10 cellular contexts compared by ENCODE assay signal in the genomic region with DNA sequence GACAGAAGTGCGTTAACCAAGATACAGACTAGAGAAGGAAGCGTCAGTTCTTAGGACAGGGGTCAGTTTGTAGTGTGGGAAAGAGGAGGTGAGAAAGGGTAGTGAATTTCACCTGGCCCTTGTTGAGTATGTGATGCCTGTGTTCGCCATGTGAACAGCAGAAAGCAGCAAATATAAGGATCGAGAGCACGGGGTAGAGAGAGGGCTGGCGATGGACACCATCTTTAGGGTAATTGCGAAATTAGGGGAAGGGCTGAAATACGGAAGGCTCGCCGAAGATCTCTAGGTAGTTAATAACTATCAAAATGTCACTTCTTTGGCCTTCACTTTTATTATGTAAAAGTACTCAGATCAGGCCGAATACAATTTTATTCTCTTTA. TPM values are rescaled to one million over a fixed set of nuclear protein-coding genes. Genes with fewer than 3 reads are reported as not detected.
A peak's percentile ranks its signal among the peaks of the same experiment; 100 is the strongest.
DNase-seq lines count a peak whose midpoint lies in the region; ATAC-seq and TF ChIP-seq lines count a peak whose summit lies in the region.
"Had no signal": no experiment of that assay in that cellular context is flagged by ENCODE, and none has a peak within 500 bp of the region (broad histone marks: within the 10 kb centered on the region; RNA-seq: fewer than 3 reads in every experiment).

No MANE protein-coding gene starts in this region.

- H3K27ac ChIP-seq in heart right ventricle: no peak overlapping the region
- H3K27ac ChIP-seq in mucosa of rectum (ENCODE audit: low read depth in 2 of 2, low read length in 2 of 2): peak overlapping the region; percentile 80 to 88
- H3K27ac ChIP-seq in urinary bladder (ENCODE audit: low read depth): no peak overlapping the region

- TF ChIP-seq CTCF in heart right ventricle (IDR thresholded peaks at IDR 0.05): no peak
- TF ChIP-seq CTCF in brain (conservative IDR thresholded peaks at IDR 0.05): no peak
- no peak for TF ChIP-seq CTCF in foreskin fibroblast (IDR thresholded peaks at IDR 0.05; ENCODE audit: low read depth, low read length)
- TF ChIP-seq CTCF in omental fat pad (IDR thresholded peaks at IDR 0.05): no peak

- DNase-seq in heart right ventricle: no peak
- no peak for DNase-seq in left cardiac atrium
- DNase-seq in foreskin fibroblast: no peak
- no peak for DNase-seq in stimulated activated CD4-positive, alpha-beta T cell treated with anti-CD3 and anti-CD28 coated beads, Interleukin-15, amount 100 ng/mL, for 24 hours
- DNase-seq in omental fat pad (ENCODE audit: low spot score): no peak
- DNase-seq: NCI-H187 treated with DMSO at 0.1 percent for 48 hours had no signal

- H3K36me3 ChIP-seq in heart right ventricle: no peaks in the 10 kb centered on the region
- H3K36me3 ChIP-seq in mucosa of rectum (ENCODE audit: control insufficient read depth in 2 of 2, insufficient read depth in 2 of 2, low read length in 2 of 2): no peaks in the 10 kb centered on the region
- H3K36me3 ChIP-seq in urinary bladder (ENCODE audit: insufficient read depth): no peaks in the 10 kb centered on the region
- H3K36me3 ChIP-seq: BE2C had no signal

- H3K9me3 ChIP-seq in heart right ventricle: no peaks in the 10 kb centered on the region
- H3K9me3 ChIP-seq in mucosa of rectum (ENCODE audit: control insufficient read depth in 2 of 2, low read length in 2 of 2): no peaks in the 10 kb centered on the region
- H3K9me3 ChIP-seq: BE2C had no signal

- H3K4me1 ChIP-seq in heart right ventricle (peaks cover 4 to 31% (median 17%) of the 10 kb centered on the region in 9 donors), mucosa of rectum (ENCODE audit: control insufficient read depth in 2 of 2, insufficient read depth in 2 of 2, low read length in 2 of 2) (peaks cover 13 to 15% of the 10 kb centered on the region in 2 donors), urinary bladder (ENCODE audit: insufficient read depth) (no peaks in the 10 kb centered on the region)
- H3K4me1 ChIP-seq: BE2C had no signal

- H3K27me3 ChIP-seq in heart right ventricle: peaks cover 0 to 64% (median 32%) of the 10 kb centered on the region in 7 donors
- peaks cover 0 to 2% of the 10 kb centered on the region in 2 donors for H3K27me3 ChIP-seq in mucosa of rectum (ENCODE audit: control insufficient read depth in 2 of 2, insufficient read depth in 2 of 2, low read length in 2 of 2)
- H3K27me3 ChIP-seq: BE2C had no signal

- peaks cover 60% of the 10 kb centered on the region for H3K4me1 Mint-ChIP-seq in brain

- peak overlapping the region in 2 of 5 experiments; percentile 41 to 45 for H3K4me3 Mint-ChIP-seq in brain

- ATAC-seq in heart right ventricle (no peak), left cardiac atrium (no peak), omental fat pad (ENCODE audit: low FRiP score) (no peak)

- H3K36me3 Mint-ChIP-seq in brain: no peaks in the 10 kb centered on the region

- WGBS in heart right ventricle, 2 donors: 66 to 76% methylated on average over 11 of the region's 11 CpGs
- WGBS in urinary bladder: 80% methylated on average over 11 of the region's 11 CpGs

- H3K9me3 Mint-ChIP-seq in brain: peaks cover 5 to 30% (median 10%) of the 10 kb centered on the region in 5 experiments

- peak overlapping the region in 1 of 2 donors; percentile 81 for H3K9ac ChIP-seq in mucosa of rectum (ENCODE audit: low read depth in 1 of 2, low read length in 2 of 2)

- peak overlapping the region in 3 of 5 experiments; percentile 19 to 63 (median 41) for H3K27ac Mint-ChIP-seq in brain

- peaks cover 9% of the 10 kb centered on the region for H3K27me3 Mint-ChIP-seq in brain

- intact Hi-C loops in heart right ventricle (cut with DNase I): loop anchor here in 7 of 10 donors (1.0 to 10.0 kb wide), 6 partner anchors 61 to 239 kb away; no protein-coding TSS in a partner anchor
- intact Hi-C loops in left cardiac atrium (cut with DNase I): loop anchor here in 1 of 2 donors (5.0 kb wide), 1 partner anchor 237 kb away; no protein-coding TSS in a partner anchor

- H3K4me3 ChIP-seq in heart right ventricle: peak overlapping the region in 9 of 10 donors; percentile 30 to 62 (median 54)
- peak overlapping the region; percentile 75 to 81 for H3K4me3 ChIP-seq in mucosa of rectum (ENCODE audit: low read length in 2 of 2)
- peak overlapping the region; percentile 20 for H3K4me3 ChIP-seq in urinary bladder (ENCODE audit: low read depth, low read length)
- H3K4me3 ChIP-seq in foreskin fibroblast (ENCODE audit: low read depth in 1 of 2, low read length in 2 of 2): no peak overlapping the region

RNA-seq across cellular contexts. Expression of a gene that starts 6.2 kb away (rescaled TPM):
- total RNA-seq in heart right ventricle: 10 to 100 TPM in 2 of 10 donors, 1 to 10 TPM in 8; 1.5 to 26.2 (median 5.9) TPM
- polyA plus RNA-seq in heart right ventricle: 1 to 10 TPM; 4.4 to 4.5 TPM
- 10 to 100 TPM; 68.0 to 96.5 TPM for total RNA-seq in left cardiac atrium
- polyA plus RNA-seq in brain (ENCODE audit: insufficient read depth, low read depth, low replicate concordance): 290 TPM
- total RNA-seq in urinary bladder: 259 TPM
- polyA plus RNA-seq in urinary bladder: 6.7 TPM
- total RNA-seq in omental fat pad: 100 to 1,000 TPM in 3 of 4 donors, 10 to 100 TPM in 1; 64.0 to 953 (median 201) TPM

RNA-seq across cellular contexts. Expression of a gene that starts 44.9 kb away (rescaled TPM):
- total RNA-seq in heart right ventricle: 1 to 10 TPM; 3.1 to 6.3 (median 4.7) TPM
- polyA plus RNA-seq in heart right ventricle: 1 to 10 TPM; 2.2 to 5.4 TPM
- 1 to 10 TPM; 6.2 to 7.0 TPM for total RNA-seq in left cardiac atrium
- polyA plus RNA-seq in brain (ENCODE audit: insufficient read depth, low read depth, low replicate concordance): 86.1 TPM
- 12.3 TPM for total RNA-seq in urinary bladder
- polyA plus RNA-seq in urinary bladder: 7.6 TPM
- total RNA-seq in omental fat pad: 10 to 100 TPM in 1 of 4 donors, 1 to 10 TPM in 3; 6.8 to 11.8 (median 8.5) TPM

Comparison
In these comparisons a context has a peak if more than half of its experiments do, and no peak if none do; other contexts are left out.
1. H3K27ac ChIP-seq: peak in mucosa of rectum (2 of 2); none in heart right ventricle (0 of 10) and urinary bladder (single experiment).
2. H3K4me3 ChIP-seq: peak in heart right ventricle (9 of 10), mucosa of rectum (2 of 2) and urinary bladder (single experiment); none in foreskin fibroblast (0 of 2).